ENCODE assay signal across 8 cellular contexts in the genomic region with DNA sequence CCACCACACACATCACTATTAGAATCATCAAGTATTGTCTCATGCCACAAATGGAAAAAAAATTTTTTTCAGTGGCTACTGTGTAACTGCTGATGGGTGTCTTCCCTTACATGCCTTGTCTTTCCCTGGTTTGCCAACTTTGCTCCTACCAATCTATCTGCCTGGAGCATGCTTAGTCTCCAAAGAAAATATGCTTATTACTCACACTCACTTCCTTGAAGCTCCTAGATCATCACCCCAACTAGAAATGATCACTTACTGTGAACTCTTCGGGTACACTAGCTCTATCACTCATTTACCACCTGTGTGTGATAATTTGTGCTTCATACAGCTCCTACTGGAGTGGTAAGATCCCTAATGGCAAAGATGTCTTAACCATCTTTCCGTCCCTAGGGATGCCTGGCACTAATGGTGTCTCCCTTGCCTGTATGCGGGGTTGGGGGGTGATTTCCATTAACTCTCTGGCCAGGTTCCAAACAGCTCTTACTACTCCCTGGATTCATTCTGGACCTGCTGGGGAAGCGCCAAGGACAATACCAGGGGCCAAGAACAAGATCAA. TPM values are rescaled to one million over a fixed set of nuclear protein-coding genes. Genes with fewer than 3 reads are reported as not detected.
DNase-seq lines count a peak whose midpoint lies in the region; ATAC-seq and TF ChIP-seq lines count a peak whose summit lies in the region.

No MANE protein-coding gene starts in this region.

- H3K4me3 ChIP-seq in colonic mucosa = peak overlapping the region; percentile 91
- peak overlapping the region; percentile 94 to 99 for H3K4me3 ChIP-seq in mucosa of rectum (ENCODE audit: low read length in 2 of 2)

- H3K27me3 ChIP-seq in colonic mucosa (no peaks in the 10 kb centered on the region), mucosa of rectum (ENCODE audit: control insufficient read depth in 2 of 2, insufficient read depth in 2 of 2, low read length in 2 of 2) (no peaks in the 10 kb centered on the region)

- H3K36me3 ChIP-seq in colonic mucosa = no peaks in the 10 kb centered on the region
- H3K36me3 ChIP-seq in mucosa of rectum (ENCODE audit: control insufficient read depth in 2 of 2, insufficient read depth in 2 of 2, low read length in 2 of 2) = peaks cover 3 to 8% of the 10 kb centered on the region in 2 donors

- peaks cover 4% of the 10 kb centered on the region for H3K4me1 ChIP-seq in colonic mucosa
- peaks cover 8 to 9% of the 10 kb centered on the region in 2 donors for H3K4me1 ChIP-seq in mucosa of rectum (ENCODE audit: control insufficient read depth in 2 of 2, insufficient read depth in 2 of 2, low read length in 2 of 2)

- H3K27ac ChIP-seq in colonic mucosa (no peak overlapping the region), mucosa of rectum (ENCODE audit: low read depth in 2 of 2, low read length in 2 of 2) (peak overlapping the region in 1 of 2 donors; percentile 82)

- H3K4me3 Mint-ChIP-seq in activated T-cell treated with anti-CD3 and anti-CD28 coated beads, Interleukin-2, amount 50 U/mL, for 24 hours = peak overlapping the region; percentile 96

- H3K27ac Mint-ChIP-seq in activated T-cell treated with anti-CD3 and anti-CD28 coated beads, Interleukin-2, amount 50 U/mL, for 24 hours = peak overlapping the region; percentile 96

- no peak for ATAC-seq in HG02571 (IDR thresholded peaks at IDR 0.05; ENCODE audit: unreplicated experiment)
- no peak for ATAC-seq in GM19397 (IDR thresholded peaks at IDR 0.05; ENCODE audit: unreplicated experiment)

- no peak for DNase-seq in activated T-cell treated with anti-CD3 and anti-CD28 coated beads, Interleukin-2, amount 50 U/mL, for 24 hours
- DNase-seq in activated T-cell treated with anti-CD3 and anti-CD28 coated beads, Interleukin-2, amount 50 U/mL, for 48 hours = no peak
- DNase-seq in NCI-H128 (lab: John Stamatoyannopoulos, UW; ENCODE audit: unreplicated experiment) = peak; percentile 24
- no peak for DNase-seq in colonic mucosa
- DNase-seq in islet precursor cell = no peak

- H3K9me3 Mint-ChIP-seq in activated T-cell treated with anti-CD3 and anti-CD28 coated beads, Interleukin-2, amount 50 U/mL, for 24 hours = no peaks in the 10 kb centered on the region

- no peaks in the 10 kb centered on the region for H3K9me3 ChIP-seq in colonic mucosa
- H3K9me3 ChIP-seq in mucosa of rectum (ENCODE audit: control insufficient read depth in 2 of 2, low read length in 2 of 2) = no peaks in the 10 kb centered on the region

- peak overlapping the region; percentile 84 to 87 for H3K9ac ChIP-seq in colonic mucosa (ENCODE audit: low read depth in 2 of 2, low read length in 2 of 2)
- peak overlapping the region; percentile 89 to 96 for H3K9ac ChIP-seq in mucosa of rectum (ENCODE audit: low read depth in 1 of 2, low read length in 2 of 2)

- TF ChIP-seq CTCF in colonic mucosa (IDR thresholded peaks at IDR 0.05) = no peak

- no peaks in the 10 kb centered on the region for H3K27me3 Mint-ChIP-seq in activated T-cell treated with anti-CD3 and anti-CD28 coated beads, Interleukin-2, amount 50 U/mL, for 24 hours

- peaks cover 27% of the 10 kb centered on the region for H3K36me3 Mint-ChIP-seq in activated T-cell treated with anti-CD3 and anti-CD28 coated beads, Interleukin-2, amount 50 U/mL, for 24 hours (ENCODE audit: low read depth)

- intact Hi-C loops in colonic mucosa (cut with DNase I) = no loop called here

- H3K4me1 Mint-ChIP-seq in activated T-cell treated with anti-CD3 and anti-CD28 coated beads, Interleukin-2, amount 50 U/mL, for 24 hours (ENCODE audit: low read depth) = peaks cover 37% of the 10 kb centered on the region

RNA-seq across cellular contexts. Expression of a gene that starts 0.8 kb away (rescaled TPM):
- total RNA-seq in colonic mucosa = 10 to 100 TPM; 18.0 to 18.1 TPM

RNA-seq across cellular contexts. Expression of a gene that starts 27.3 kb away (rescaled TPM):
- total RNA-seq in colonic mucosa = 100 to 1,000 TPM in 1 of 2 donors, 10 to 100 TPM in 1; 44.3 to 114 TPM
